In the genomic region with DNA sequence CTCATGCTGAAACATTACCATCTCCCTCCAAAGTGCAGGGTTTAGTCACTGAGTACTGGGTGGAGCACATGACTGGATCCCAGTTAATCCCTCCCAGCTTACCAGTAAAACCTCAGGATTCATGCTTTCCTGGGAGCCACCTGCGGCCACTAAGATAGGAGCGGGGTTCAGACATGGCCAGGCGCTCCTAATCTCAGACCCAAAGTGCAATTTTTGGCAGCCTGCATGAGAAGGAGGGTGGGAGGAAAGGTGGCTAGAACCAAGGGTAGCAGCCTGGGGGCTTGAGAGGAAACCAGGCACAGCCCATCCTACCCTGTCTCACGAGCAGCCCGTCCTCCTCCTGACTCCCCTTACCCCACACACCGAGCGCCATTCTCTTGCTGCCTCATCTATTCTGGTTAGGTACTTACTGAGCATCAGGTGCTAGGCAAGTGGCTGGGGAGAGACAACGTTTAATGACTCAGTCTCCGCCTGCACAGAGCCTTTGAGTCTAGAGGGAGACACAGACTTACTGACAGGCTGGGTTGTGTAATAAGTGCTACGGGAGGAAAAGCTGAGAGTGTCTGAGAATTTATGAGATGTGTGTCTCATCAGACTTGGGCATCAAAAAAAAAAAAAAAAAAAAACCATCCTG, we compare ENCODE assay signal across 11 cellular contexts. TPM values are rescaled to one million over a fixed set of nuclear protein-coding genes. Genes with fewer than 3 reads are reported as not detected.
DNase-seq lines count a peak whose midpoint lies in the region; FAIRE-seq and TF ChIP-seq lines count a peak whose summit lies in the region.
"Had no signal": no experiment of that assay in that cellular context is flagged by ENCODE, and none has a peak within 500 bp of the region (broad histone marks: within the 10 kb centered on the region; RNA-seq: fewer than 3 reads in every experiment).

No MANE protein-coding gene starts in this region.

- FAIRE-seq in endothelial cell of umbilical vein (lab: Jason Lieb, UNC), result peak; percentile 28
- FAIRE-seq: GM18507 had no signal

- no peak for DNase-seq in Calu3
- peak; percentile 33 for DNase-seq in NCI-H69 (lab: John Stamatoyannopoulos, UW)
- peak; percentile 71 for DNase-seq in endothelial cell of umbilical vein (ENCODE audit: low read depth, low spot score)
- peak; percentile 5 for DNase-seq in occipital lobe (lab: John Stamatoyannopoulos, UW)
- no peak for DNase-seq in NCI-H1694 (lab: John Stamatoyannopoulos, UW)
- no peak for DNase-seq in NCI-H1436 (lab: John Stamatoyannopoulos, UW)
- no peak for DNase-seq in KBM-7
- no peak for DNase-seq in 8988T
- DNase-seq: Karpas-422 had no signal

- no peak for TF ChIP-seq CTCF in Calu3 (IDR thresholded peaks at IDR 0.05; ENCODE audit: unreplicated experiment)
- TF ChIP-seq CTCF in endothelial cell of umbilical vein (IDR thresholded peaks at IDR 0.05; ENCODE audit: extremely low read depth in 1 of 2, insufficient read depth in 1 of 2, low read depth in 1 of 2, low read length in 2 of 2), result no peak

- peak overlapping the region; percentile 79 for H3K27ac ChIP-seq in endothelial cell of umbilical vein (ENCODE audit: insufficient read depth, low read depth, low read length)

- no peaks in the 10 kb centered on the region for H3K9me1 ChIP-seq in endothelial cell of umbilical vein (replicated peaks; ENCODE audit: control insufficient read depth, extremely low read depth, insufficient read depth, low read length)

- H3K4me3 ChIP-seq in endothelial cell of umbilical vein (replicated peaks in 1 of 3; ENCODE audit: insufficient read depth in 1 of 3, low read depth in 1 of 3, low read length in 3 of 3), result no peak overlapping the region

- peaks cover 21% of the 10 kb centered on the region for H3K79me2 ChIP-seq in endothelial cell of umbilical vein (ENCODE audit: control insufficient read depth, insufficient read depth, low read length)

- H3K4me1 Mint-ChIP-seq in Calu3 (ENCODE audit: low read depth, unreplicated experiment), result peaks cover 82% of the 10 kb centered on the region

- peak overlapping the region; percentile 95 for H3K4me3 Mint-ChIP-seq in Calu3 (ENCODE audit: low read depth, unreplicated experiment)

- H3K4me1 ChIP-seq in endothelial cell of umbilical vein (ENCODE audit: control insufficient read depth, extremely low read depth, insufficient read depth, low read length), result peaks cover 49% of the 10 kb centered on the region

- H3K9ac ChIP-seq in endothelial cell of umbilical vein (replicated peaks; ENCODE audit: extremely low read depth, insufficient read depth, low read length), result peak overlapping the region; percentile 47

- POLR2A ChIA-PET in endothelial cell of umbilical vein (lab: Charles Lee), result interaction anchor here (0.7 to 1.5 kb wide), 2 partner anchors 10 to 81 kb away, joined by 4 to 6 read pairs; a partner anchor contains a TSS

- intact Hi-C loops in Calu3 (cut with micrococcal nuclease; ENCODE audit: unreplicated experiment), result no loop called here
- intact Hi-C loops in endothelial cell of umbilical vein (cut with micrococcal nuclease), result loop anchor here (5.0 kb wide), 1 partner anchor 196 kb away; no protein-coding TSS in a partner anchor

- H3K4me2 ChIP-seq in endothelial cell of umbilical vein (ENCODE audit: insufficient read depth, low read length), result peak overlapping the region; percentile 49

- H3K9me3 Mint-ChIP-seq in Calu3 (ENCODE audit: low read depth, unreplicated experiment), result no peaks in the 10 kb centered on the region
- H3K9me3 Mint-ChIP-seq: activated T-helper 2 cell treated with anti-CD3 and anti-CD28 coated beads, Interferon-gamma antibody, Interleukin-2, Interleukin-4, amounts not matched to agents 10 μg/mL and 5 μg/mL and 100 μg/mL, durations not matched to agents 14 hours and 24 hours and 36 hours had no signal

- no peaks in the 10 kb centered on the region for H3K27me3 ChIP-seq in endothelial cell of umbilical vein (ENCODE audit: control insufficient read depth in 2 of 2, insufficient read depth in 2 of 2, low read length in 2 of 2)

- H3K36me3 Mint-ChIP-seq in Calu3 (ENCODE audit: insufficient read depth, unreplicated experiment), result peaks cover 99% of the 10 kb centered on the region

- TSS peak; percentile 53 for BruUV-seq in Calu3 (replicated peaks; lab: Mats Ljungman, UMichigan)
- BruUV-seq in endothelial cell of umbilical vein (replicated peaks; lab: Mats Ljungman, UMichigan), result TSS peak; percentile 43

- in situ Hi-C loops in KBM-7 (cut with MboI; ENCODE audit: low pct_unique_long_range_greater_than_20kb, low sequenced_read_pairs), result no loop called here

- no peaks in the 10 kb centered on the region for H3K27me3 Mint-ChIP-seq in Calu3 (ENCODE audit: unreplicated experiment)

- no peaks in the 10 kb centered on the region for H3K9me3 ChIP-seq in endothelial cell of umbilical vein (replicated peaks; ENCODE audit: control insufficient read depth, insufficient read depth, low read length)

- TF ChIP-seq POLR2A in endothelial cell of umbilical vein (IDR thresholded peaks at IDR 0.05; ENCODE audit: low read depth, low read length), result no peak

- dilution Hi-C loops in endothelial cell of umbilical vein (cut with MboI; ENCODE audit: extremely low pct_ligation_motif_present, low sequenced_read_pairs), result no loop called here

- no peaks in the 10 kb centered on the region for H4K20me1 ChIP-seq in endothelial cell of umbilical vein (replicated peaks; ENCODE audit: control insufficient read depth, extremely low read depth, insufficient read depth, low read length)

- CTCF ChIA-PET in Calu3 (lab: Charles Lee) (interaction anchor here (0.6 to 1.5 kb wide), 4 partner anchors 66 to 114 kb away, joined by 3 to 4 read pairs (median 3); a partner anchor contains a TSS), endothelial cell of umbilical vein (lab: Charles Lee) (interaction anchor here (0.6 to 6.6 kb wide), 11 partner anchors 9 to 311 kb away, joined by 3 to 51 read pairs (median 4); a partner anchor contains a TSS)

- H3K36me3 ChIP-seq in endothelial cell of umbilical vein (ENCODE audit: control insufficient read depth in 2 of 2, extremely low read depth in 1 of 2, insufficient read depth in 2 of 2, low read length in 2 of 2), result no peaks in the 10 kb centered on the region

- peak overlapping the region; percentile 76 for H3K27ac Mint-ChIP-seq in Calu3 (ENCODE audit: unreplicated experiment)
- H3K27ac Mint-ChIP-seq: activated T-helper 2 cell treated with anti-CD3 and anti-CD28 coated beads, Interferon-gamma antibody, Interleukin-2, Interleukin-4, amounts not matched to agents 10 μg/mL and 5 μg/mL and 100 μg/mL, durations not matched to agents 14 hours and 24 hours and 36 hours had no signal

- H2AFZ ChIP-seq in endothelial cell of umbilical vein (ENCODE audit: low read depth, low read length), result peak overlapping the region; percentile 55

TF ChIP-seq in endothelial cell of umbilical vein, 7 proteins besides CTCF, POLR2A, EP300 and RAD21:
- no peak for TF ChIP-seq JUN (IDR thresholded peaks at IDR 0.05; ENCODE audit: borderline replicate concordance, insufficient read depth, insufficient read length, low read depth)
- TF ChIP-seq EZH2 (IDR thresholded peaks at IDR 0.05; ENCODE audit: borderline replicate concordance, low read depth, low read length, severe bottlenecking), result no peak
- TF ChIP-seq GATA2 (IDR thresholded peaks at IDR 0.05; ENCODE audit: insufficient read depth, insufficient read length, low read depth, low read length), result no peak
- TF ChIP-seq FOS (IDR thresholded peaks at IDR 0.05; ENCODE audit: borderline replicate concordance, insufficient read depth, low read length), result peak; percentile 13

RNA-seq across cellular contexts. Expression of a gene that starts 9.9 kb away (rescaled TPM):
- total RNA-seq in Calu3 (2022), result 742 and 748 TPM in 2 replicates
- total RNA-seq in endothelial cell of umbilical vein, result 17.6 and 22.7 TPM in 2 replicates
- polyA plus RNA-seq in endothelial cell of umbilical vein, result 82.9 and 86.4 TPM in 2 replicates
- polyA plus RNA-seq in endothelial cell of umbilical vein (2011; cell fraction: cytosol; rRNA removed), result 51.2 and 52.4 TPM in 2 replicates
- polyA plus RNA-seq in endothelial cell of umbilical vein (2011; cell fraction: nucleus; rRNA removed), result 49.8 and 59.1 TPM in 2 replicates
- polyA plus RNA-seq in endothelial cell of umbilical vein (2012), result 59.9 and 61.4 TPM in 2 replicates
- polyA minus RNA-seq in endothelial cell of umbilical vein, result 231 and 240 TPM in 2 replicates
- 189 TPM for polyA minus RNA-seq in endothelial cell of umbilical vein (2011; cell fraction: cytosol; rRNA and poly(A)+ RNA removed)
- polyA minus RNA-seq in endothelial cell of umbilical vein (2011; cell fraction: nucleus; rRNA and poly(A)+ RNA removed), result 53.6 and 78.0 TPM in 2 replicates
- total RNA-seq in occipital lobe, result 0.31 TPM
- total RNA-seq: activated T-helper 2 cell treated with anti-CD3 and anti-CD28 coated beads, Interferon-gamma antibody, Interleukin-2, Interleukin-4, amounts not matched to agents 10 μg/mL and 5 μg/mL and 100 μg/mL, durations not matched to agents 14 hours and 24 hours and 36 hours had no signal

RNA-seq across cellular contexts. Expression of a gene that starts 50.7 kb away (rescaled TPM):
- total RNA-seq in Calu3 (2022), result not detected in 2 replicates
- not detected in 2 replicates for total RNA-seq in endothelial cell of umbilical vein
- not detected in 2 replicates for polyA plus RNA-seq in endothelial cell of umbilical vein
- not detected in 2 replicates for polyA plus RNA-seq in endothelial cell of umbilical vein (2011; cell fraction: cytosol; rRNA removed)
- polyA plus RNA-seq in endothelial cell of umbilical vein (2011; cell fraction: nucleus; rRNA removed), result 0.41 TPM in 1 of 2 replicates, not detected in the other
- polyA plus RNA-seq in endothelial cell of umbilical vein (2012), result 0.56 and 0.74 TPM in 2 replicates
- polyA minus RNA-seq in endothelial cell of umbilical vein, result not detected in 2 replicates
- not detected for polyA minus RNA-seq in endothelial cell of umbilical vein (2011; cell fraction: cytosol; rRNA and poly(A)+ RNA removed)
- not detected in 2 replicates for polyA minus RNA-seq in endothelial cell of umbilical vein (2011; cell fraction: nucleus; rRNA and poly(A)+ RNA removed)
- total RNA-seq in occipital lobe, result not detected
- total RNA-seq: activated T-helper 2 cell treated with anti-CD3 and anti-CD28 coated beads, Interferon-gamma antibody, Interleukin-2, Interleukin-4, amounts not matched to agents 10 μg/mL and 5 μg/mL and 100 μg/mL, durations not matched to agents 14 hours and 24 hours and 36 hours had no signal

Comparison
In these comparisons a context has a peak if more than half of its experiments do, and no peak if none do; other contexts are left out.
1. DNase-seq: peak in NCI-H69 (single experiment), endothelial cell of umbilical vein (single experiment) and occipital lobe (single experiment); none in Calu3 (single experiment), NCI-H1694 (single experiment), NCI-H1436 (single experiment), KBM-7 (single experiment) and 8988T (single experiment).
2. RNA of a gene that starts 9.9 kb away (total RNA-seq): 742 to 748 TPM in Calu3; 17.6 to 22.7 TPM in endothelial cell of umbilical vein and 0.31 TPM in occipital lobe (single experiment); every median in the first group is over 10 times any median in the second.